9 cellular contexts compared by ENCODE assay signal in genomic region chr1:91501527-91501859, GRCh38. TPM values are rescaled to one million over a fixed set of nuclear protein-coding genes. Genes with fewer than 3 reads are reported as not detected.
DNase-seq lines count a peak whose midpoint lies in the region; ATAC-seq, FAIRE-seq and TF ChIP-seq lines count a peak whose summit lies in the region.
"Had no signal": no experiment of that assay in that cellular context is flagged by ENCODE, and none has a peak within 500 bp of the region (broad histone marks: within the 10 kb centered on the region; RNA-seq: fewer than 3 reads in every experiment).

No MANE protein-coding gene starts in this region.

- ATAC-seq in left ventricle myocardium superior (no peak), HG02759 (IDR thresholded peaks at IDR 0.05; ENCODE audit: unreplicated experiment) (peak; percentile 9)

- intact Hi-C loops in left ventricle myocardium inferior (cut with micrococcal nuclease) (no loop called here), left ventricle myocardium superior (cut with micrococcal nuclease) (loop anchor here (5.0 kb wide), 1 partner anchor 219 kb away; no protein-coding TSS in a partner anchor), adrenal gland (cut with DNase I) (loop anchor here in 1 of 2 donors (10.0 kb wide), 1 partner anchor 217 kb away; no protein-coding TSS in a partner anchor), kidney (cut with DNase I) (no loop called here), thyroid gland (cut with DNase I) (loop anchor here (10.0 kb wide), 1 partner anchor 217 kb away; no protein-coding TSS in a partner anchor)

- no peak for DNase-seq in left ventricle myocardium inferior
- DNase-seq in left ventricle myocardium superior = no peak
- DNase-seq in NCI-H1694 treated with DMSO at 0.1 percent for 48 hours (lab: John Stamatoyannopoulos, UW) = peak; percentile 96
- DNase-seq in adrenal gland = peak in 2 of 7 donors; percentile 14 to 28
- no peak for DNase-seq in kidney
- DNase-seq in thyroid gland = no peak
- no peak for DNase-seq in HT-29 (ENCODE audit: low spot score)

- FAIRE-seq in kidney (lab: Jason Lieb, UNC) = no peak
- FAIRE-seq: endometrium had no signal

- no peak for TF ChIP-seq POLR2A in adrenal gland (IDR thresholded peaks at IDR 0.05)
- no peak for TF ChIP-seq POLR2A in thyroid gland (IDR thresholded peaks at IDR 0.05)

- peak overlapping the region; percentile 30 to 76 for H3K9ac ChIP-seq in kidney (ENCODE audit: low read length in 2 of 2)

- TF ChIP-seq CTCF in left ventricle myocardium inferior (IDR thresholded peaks at IDR 0.05; ENCODE audit: borderline replicate concordance) (no peak), adrenal gland (IDR thresholded peaks at IDR 0.05) (peak in 1 of 6 experiments; percentile 3), kidney (IDR thresholded peaks at IDR 0.05; ENCODE audit: borderline replicate concordance, extremely low read depth, insufficient read depth) (no peak), thyroid gland (IDR thresholded peaks at IDR 0.05) (peak in 2 of 6 experiments; percentile 3 to 15)

- H3K27me3 ChIP-seq in left ventricle myocardium inferior (ENCODE audit: low read depth) (no peaks in the 10 kb centered on the region), adrenal gland (no peaks in the 10 kb centered on the region), thyroid gland (no peaks in the 10 kb centered on the region)

- peaks cover 21% of the 10 kb centered on the region for H3K4me1 ChIP-seq in left ventricle myocardium inferior
- peaks cover 13 to 22% of the 10 kb centered on the region in 2 donors for H3K4me1 ChIP-seq in adrenal gland (replicated peaks in 1 of 2)
- peaks cover 2 to 12% of the 10 kb centered on the region in 2 donors for H3K4me1 ChIP-seq in kidney (ENCODE audit: control insufficient read depth in 1 of 2, insufficient read depth in 1 of 2, low read depth in 1 of 2, low read length in 2 of 2)
- H3K4me1 ChIP-seq in thyroid gland = peaks cover 6% of the 10 kb centered on the region in 2 donors

- H3K36me3 ChIP-seq in left ventricle myocardium inferior = no peaks in the 10 kb centered on the region
- no peaks in the 10 kb centered on the region for H3K36me3 ChIP-seq in adrenal gland (replicated peaks in 1 of 2)
- no peaks in the 10 kb centered on the region for H3K36me3 ChIP-seq in kidney (ENCODE audit: control insufficient read depth in 1 of 2, insufficient read depth in 2 of 2, low read length in 2 of 2)
- no peaks in the 10 kb centered on the region for H3K36me3 ChIP-seq in thyroid gland

- H3K9me3 ChIP-seq in left ventricle myocardium inferior (replicated peaks) (no peaks in the 10 kb centered on the region), adrenal gland (replicated peaks in 1 of 3) (no peaks in the 10 kb centered on the region), kidney (ENCODE audit: control insufficient read depth in 1 of 2, low read length in 2 of 2) (no peaks in the 10 kb centered on the region), thyroid gland (no peaks in the 10 kb centered on the region)

- H3K4me3 ChIP-seq in left ventricle myocardium inferior (peak overlapping the region; percentile 76), adrenal gland (peak overlapping the region in 3 of 4 donors; percentile 16 to 88 (median 68)), kidney (ENCODE audit: low read length in 2 of 2) (peak overlapping the region; percentile 94 to 98), thyroid gland (replicated peaks in 1 of 3) (peak overlapping the region; percentile 37 to 59 (median 50))

- H3K27ac ChIP-seq in left ventricle myocardium inferior (replicated peaks) (peak overlapping the region; percentile 89), adrenal gland (peak overlapping the region; percentile 50 to 83 (median 65)), kidney (ENCODE audit: low read depth in 2 of 2, low read length in 2 of 2) (peak overlapping the region; percentile 87 to 95), thyroid gland (peak overlapping the region in 2 of 3 donors; percentile 88)

- WGBS in adrenal gland, 4 donors = 0 to 1% (median 1%) methylated on average over 5 to 9 of the region's 9 CpGs
- WGBS in thyroid gland, 2 donors = 1 to 2% methylated on average over 9 of the region's 9 CpGs

RNA-seq across cellular contexts. Expression of gene CDC7, which starts 0.8 kb away (rescaled TPM):
- total RNA-seq in left ventricle myocardium inferior (0.60 TPM), left ventricle myocardium superior (1.2 TPM), adrenal gland (1 to 10 TPM; 1.6 to 6.9 (median 3.1) TPM), kidney (3.2 TPM), thyroid gland (1 to 10 TPM; 1.6 to 2.6 (median 2.2) TPM)
- polyA plus RNA-seq in adrenal gland (1 to 10 TPM; 2.3 to 6.6 (median 2.4) TPM), kidney (ENCODE audit: insufficient read depth, low read depth, low replicate concordance) (1.4 TPM)
- total RNA-seq in HT-29 (2014; rRNA removed; shearing (Covaris generic)) = 6.0 and 6.6 TPM in 2 replicates

Comparison
In these comparisons a context has a peak if more than half of its experiments do, and no peak if none do; other contexts are left out.
1. intact Hi-C loops: an anchor here in left ventricle myocardium superior (5.0 kb wide) and thyroid gland (10.0 kb wide); none called in left ventricle myocardium inferior and kidney.